16 cellular contexts compared by ENCODE assay signal in the genomic region with DNA sequence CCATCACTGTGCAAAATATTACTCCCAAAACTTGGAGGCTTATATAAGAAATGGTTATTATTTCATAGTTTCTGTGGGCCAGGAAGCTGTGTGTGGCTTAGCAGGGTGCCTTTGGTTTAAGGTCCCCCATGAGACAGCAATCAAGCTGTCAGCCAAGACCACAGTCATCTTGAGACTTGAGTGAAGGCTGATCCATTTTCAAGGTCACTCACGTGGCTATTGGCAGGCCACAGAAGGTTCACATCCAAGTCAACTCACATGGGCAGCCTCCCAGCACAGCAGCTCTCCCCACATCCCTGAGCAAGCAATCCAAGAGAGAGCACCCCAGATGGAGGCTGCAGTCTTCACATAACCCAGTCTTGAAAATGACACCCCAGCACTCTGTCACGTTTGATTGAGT.
DNase-seq lines count a peak whose midpoint lies in the region; ATAC-seq and TF ChIP-seq lines count a peak whose summit lies in the region.
"Had no signal": no experiment of that assay in that cellular context is flagged by ENCODE, and none has a peak within 500 bp of the region (broad histone marks: within the 10 kb centered on the region; RNA-seq: fewer than 3 reads in every experiment).

No MANE protein-coding gene starts in this region.

- peaks cover 3% of the 10 kb centered on the region for H3K27me3 Mint-ChIP-seq in progenitor cell of endocrine pancreas

- H3K4me3 ChIP-seq in SK-N-SH (ENCODE audit: low read depth in 2 of 2, low read length in 1 of 2), result no peak overlapping the region

- no peaks in the 10 kb centered on the region for H3K9me3 Mint-ChIP-seq in progenitor cell of endocrine pancreas (ENCODE audit: low read depth)
- H3K9me3 Mint-ChIP-seq: activated CD4-positive, alpha-beta T cell treated with anti-CD3 and anti-CD28 coated beads, Interleukin-2, amount 10 ng/mL, durations not matched to agents 24 days and 14 days had no signal

- no peak overlapping the region for H3K27ac Mint-ChIP-seq in progenitor cell of endocrine pancreas
- H3K27ac Mint-ChIP-seq: activated CD4-positive, alpha-beta T cell treated with anti-CD3 and anti-CD28 coated beads, Interleukin-2, amount 10 ng/mL, durations not matched to agents 24 days and 14 days; stimulated activated naive B cell treated with anti-CD40 and anti-IgM and Interleukin-4, amounts not matched to agents 10 μg/mL and 1 μg/mL and 100 μg/mL, for 72 hours had no signal

- no peaks in the 10 kb centered on the region for H3K36me3 Mint-ChIP-seq in progenitor cell of endocrine pancreas (ENCODE audit: insufficient read depth)
- H3K36me3 Mint-ChIP-seq: CD14-positive monocyte; stimulated activated naive B cell treated with anti-CD40 and anti-IgM and Interleukin-4, amounts not matched to agents 10 μg/mL and 1 μg/mL and 100 μg/mL, for 72 hours had no signal

- H3F3A ChIP-seq in SK-N-SH (replicated peaks; ENCODE audit: insufficient read depth), result no peaks in the 10 kb centered on the region

- TF ChIP-seq CTCF in SK-N-SH (IDR thresholded peaks at IDR 0.05) (no peak), progenitor cell of endocrine pancreas (IDR thresholded peaks at IDR 0.05; ENCODE audit: unreplicated experiment) (no peak)

- no peaks in the 10 kb centered on the region for H4K20me1 ChIP-seq in SK-N-SH (ENCODE audit: insufficient read depth)

- no peaks in the 10 kb centered on the region for H3K9me2 ChIP-seq in SK-N-SH

- no peak overlapping the region for H3K4me2 ChIP-seq in SK-N-SH

- peaks cover 1% of the 10 kb centered on the region for H3K4me1 Mint-ChIP-seq in progenitor cell of endocrine pancreas (ENCODE audit: low read depth)

- DNase-seq in myocyte (ENCODE audit: low read depth) (peak; percentile 82), epidermal melanocyte (ENCODE audit: insufficient read length, low spot score) (no peak), SK-N-SH (no peak), progenitor cell of endocrine pancreas (ENCODE audit: low spot score, unreplicated experiment) (no peak)
- DNase-seq: activated effector memory CD4-positive, alpha-beta T cell treated with Interleukin-2 at 50 U/mL for 16 hours; GF-D8; hypothalamus; KBM-7; NCI-H2081 treated with DMSO at 0.1 percent for 48 hours; occipital lobe; stimulated activated naive B cell treated with anti-CD40 and anti-IgM and Interleukin-4, amounts not matched to agents 10 μg/mL and 1 μg/mL and 100 μg/mL, for 72 hours had no signal

- H3K4me3 Mint-ChIP-seq in progenitor cell of endocrine pancreas (ENCODE audit: low read depth), result no peak overlapping the region
- H3K4me3 Mint-ChIP-seq: activated CD4-positive, alpha-beta T cell treated with anti-CD3 and anti-CD28 coated beads, Interleukin-2, amount 10 ng/mL, durations not matched to agents 24 days and 14 days; CD14-positive monocyte; stimulated activated naive B cell treated with anti-CD40 and anti-IgM and Interleukin-4, amounts not matched to agents 10 μg/mL and 1 μg/mL and 100 μg/mL, for 72 hours had no signal

- no peak for TF ChIP-seq RAD21 in SK-N-SH (IDR thresholded peaks at IDR 0.05; ENCODE audit: low read length)

- no peaks in the 10 kb centered on the region for H3K27me3 ChIP-seq in SK-N-SH (ENCODE audit: insufficient read depth)

- H2AFZ ChIP-seq in SK-N-SH (ENCODE audit: low read depth), result no peak overlapping the region

- CTCF ChIA-PET in SK-N-SH (lab: Yijun Ruan, JAX), result no interaction called here

- H3K27ac ChIP-seq in SK-N-SH (ENCODE audit: low read depth in 2 of 2, low read length in 1 of 2), result no peak overlapping the region

- H3K36me3 ChIP-seq in SK-N-SH (replicated peaks in 1 of 2; ENCODE audit: control insufficient read depth in 1 of 2, insufficient read depth in 2 of 2, low read length in 1 of 2), result no peaks in the 10 kb centered on the region

- ATAC-seq in GM18868 (IDR thresholded peaks at IDR 0.05; ENCODE audit: unreplicated experiment) (peak; percentile 15), GM21447 (IDR thresholded peaks at IDR 0.05; ENCODE audit: unreplicated experiment) (peak; percentile 30), HG03175 (IDR thresholded peaks at IDR 0.05; ENCODE audit: unreplicated experiment) (peak; percentile 40)
- ATAC-seq: stimulated activated naive B cell treated with anti-CD40 and anti-IgM and Interleukin-4, amounts not matched to agents 10 μg/mL and 1 μg/mL and 100 μg/mL, for 72 hours had no signal

- WGBS in SK-N-SH (ENCODE audit: low lambda C conversion rate), result 55% methylated on average over 2 of the region's 2 CpGs

- H3K9ac ChIP-seq in SK-N-SH, result no peak overlapping the region

- POLR2A ChIA-PET in SK-N-SH (lab: Yijun Ruan, JAX), result no interaction called here

- H3K79me2 ChIP-seq in SK-N-SH (ENCODE audit: insufficient read depth), result no peaks in the 10 kb centered on the region

- no peaks in the 10 kb centered on the region for H3K9me3 ChIP-seq in SK-N-SH

- no peaks in the 10 kb centered on the region; a peak in 1 of 4 replicates for H3K4me1 ChIP-seq in SK-N-SH (ENCODE audit: control insufficient read depth in 1 of 2, insufficient read depth in 2 of 2, low read depth in 1 of 2, low read length in 1 of 2)

- TF ChIP-seq EP300 in SK-N-SH (IDR thresholded peaks at IDR 0.05; ENCODE audit: borderline replicate concordance in 1 of 2, low read depth in 1 of 2, low read length in 1 of 2), result no peak

TF ChIP-seq in SK-N-SH, 30 proteins besides CTCF, POLR2A, EP300 and RAD21:
- TF ChIP-seq NFIC (IDR thresholded peaks at IDR 0.05; ENCODE audit: borderline replicate concordance) (no peak), FOSL2 (IDR thresholded peaks at IDR 0.05; ENCODE audit: borderline replicate concordance, low read depth) (no peak), NRF1 (IDR thresholded peaks at IDR 0.05; ENCODE audit: low read depth, low read length) (no peak), RCOR1 (IDR thresholded peaks at IDR 0.05; ENCODE audit: low read length) (no peak), TEAD4 (IDR thresholded peaks at IDR 0.05; ENCODE audit: borderline replicate concordance, insufficient read depth) (no peak), FOXJ3 (CRISPR knock-in tag; IDR thresholded peaks at IDR 0.05) (no peak), ZBTB33 (IDR thresholded peaks at IDR 0.05; ENCODE audit: borderline replicate concordance, low read depth) (no peak), REST (IDR thresholded peaks at IDR 0.05; ENCODE audit: low read depth, low read length) (no peak), MEF2A (IDR thresholded peaks at IDR 0.05; ENCODE audit: borderline replicate concordance, low read depth) (no peak), FOXM1 (IDR thresholded peaks at IDR 0.05; ENCODE audit: low read depth) (no peak), MAX (IDR thresholded peaks at IDR 0.05; ENCODE audit: low read depth) (no peak), JUND (IDR thresholded peaks at IDR 0.05) (no peak), CHD2 (IDR thresholded peaks at IDR 0.05; ENCODE audit: low read length, partially characterized antibody) (no peak), TAF1 (IDR thresholded peaks at IDR 0.05; ENCODE audit: borderline replicate concordance, low read depth, low read length) (no peak), TCF12 (IDR thresholded peaks at IDR 0.05) (no peak)
